In the genomic region with DNA sequence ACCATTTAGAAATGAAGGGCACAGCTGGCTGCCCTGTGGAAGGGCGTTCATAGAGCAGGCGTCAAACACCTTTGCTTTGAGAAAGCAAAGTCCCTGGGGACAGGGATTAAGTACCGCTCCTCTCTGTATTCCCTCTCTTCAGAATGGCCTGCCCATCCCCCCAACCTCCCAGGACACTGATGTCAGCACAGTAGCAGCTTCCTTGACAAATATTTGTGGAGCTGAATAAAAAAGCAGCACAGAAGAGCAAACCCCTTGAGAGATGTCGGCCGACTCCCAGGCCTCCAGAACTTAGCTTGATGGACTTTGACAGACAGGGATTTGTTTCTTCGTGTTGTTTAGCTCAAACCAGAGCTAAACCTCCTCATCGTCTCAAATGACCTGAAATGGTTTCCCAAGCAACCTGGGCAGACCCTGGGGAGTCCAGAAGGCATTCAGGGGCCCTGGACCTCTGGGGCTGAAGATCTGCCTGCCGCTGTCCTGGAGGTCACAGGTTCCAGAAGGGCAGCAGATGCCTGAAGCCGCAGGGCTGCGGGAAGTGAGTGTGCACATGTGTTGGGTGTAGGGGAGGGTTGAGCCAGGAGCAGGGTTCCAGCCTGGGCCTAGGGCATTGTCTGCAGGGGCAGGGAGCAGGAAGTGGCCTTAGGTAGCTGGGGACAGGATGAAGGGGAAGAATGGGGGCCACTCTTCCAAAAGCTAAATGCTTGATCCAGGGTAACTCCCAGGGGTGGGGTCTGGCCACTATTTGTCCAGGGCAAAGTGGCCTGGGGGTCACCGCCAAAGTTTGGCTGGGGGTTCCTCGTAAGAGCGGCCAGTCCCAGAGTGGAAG, we compare ENCODE assay signal across 19 cellular contexts. TPM values are rescaled to one million over a fixed set of nuclear protein-coding genes. Genes with fewer than 3 reads are reported as not detected.
DNase-seq lines count a peak whose midpoint lies in the region; ATAC-seq, FAIRE-seq and TF ChIP-seq lines count a peak whose summit lies in the region.
"Had no signal": no experiment of that assay in that cellular context is flagged by ENCODE, and none has a peak within 500 bp of the region (broad histone marks: within the 10 kb centered on the region; RNA-seq: fewer than 3 reads in every experiment).

No MANE protein-coding gene starts in this region.

- no peaks in the 10 kb centered on the region for H3K9me2 ChIP-seq in hepatocyte (replicated peaks; ENCODE audit: insufficient read depth)

- no peak overlapping the region for H3K4me2 ChIP-seq in hepatocyte

- H3K36me3 ChIP-seq in hepatocyte (replicated peaks; ENCODE audit: insufficient read depth, low read depth) (peaks cover 4% of the 10 kb centered on the region), pancreas (no peaks in the 10 kb centered on the region)
- H3K36me3 ChIP-seq: sigmoid colon, suprapubic skin had no signal

- H3K4me1 ChIP-seq in hepatocyte (ENCODE audit: insufficient read depth): peaks cover 5% of the 10 kb centered on the region
- H3K4me1 ChIP-seq in pancreas: no peaks in the 10 kb centered on the region
- H3K4me1 ChIP-seq: sigmoid colon, suprapubic skin had no signal

- peak; percentile 6 for DNase-seq in AG20443 (ENCODE audit: low spot score)
- peak; percentile 87 for DNase-seq in DMS53 treated with DMSO at 0.1 percent for 48 hours (lab: John Stamatoyannopoulos, UW; ENCODE audit: unreplicated experiment)
- peak; percentile 31 for DNase-seq in NCI-H510A (lab: John Stamatoyannopoulos, UW)
- peak; percentile 57 for DNase-seq in hepatocyte (ENCODE audit: low spot score)
- DNase-seq in GM12891 (ENCODE audit: insufficient read length, low spot score): no peak
- DNase-seq in effector CD4-positive, alpha-beta T cell: no peak
- no peak for DNase-seq in pancreas
- no peak for DNase-seq in H4 (ENCODE audit: low spot score)
- DNase-seq: aorta, DND-41, NCI-H1092 treated with DMSO at 0.1 percent for 48 hours, SHP77 treated with DMSO at 0.1 percent for 48 hours, sigmoid colon, T-helper 2 cell had no signal

- H2AFZ ChIP-seq in hepatocyte: no peak overlapping the region

- intact Hi-C loops in pancreas (cut with DNase I): no loop called here

- ATAC-seq in pancreas: no peak
- ATAC-seq: activated CD4-positive, CD25-positive, alpha-beta regulatory T cell treated with anti-CD3 and anti-CD28 coated beads, Interleukin-2, amount 50 U/mL, for 24 hours; HCT116; K562 had no signal

- no peak for TF ChIP-seq CTCF in hepatocyte (IDR thresholded peaks at IDR 0.05; ENCODE audit: poor library complexity)
- TF ChIP-seq CTCF in pancreas (IDR thresholded peaks at IDR 0.05): no peak

- H3K79me2 ChIP-seq in hepatocyte: no peaks in the 10 kb centered on the region

- no peaks in the 10 kb centered on the region for H4K20me1 ChIP-seq in hepatocyte (ENCODE audit: insufficient read depth, poor library complexity, severe bottlenecking)

- TF ChIP-seq POLR2A in GM12891 (IDR thresholded peaks at IDR 0.05; ENCODE audit: low read depth, low read length): no peak

- FAIRE-seq in GM12891 (lab: Jason Lieb, UNC): no peak
- no peak for FAIRE-seq in pancreas (lab: Jason Lieb, UNC)
- FAIRE-seq: islet of Langerhans, K562 had no signal

- H3K4me3 ChIP-seq in hepatocyte (no peak overlapping the region), pancreas (no peak overlapping the region)
- H3K4me3 ChIP-seq: K562, sigmoid colon, suprapubic skin had no signal

- H3K9me3 ChIP-seq in hepatocyte (ENCODE audit: low read depth): no peaks in the 10 kb centered on the region
- H3K9me3 ChIP-seq in pancreas: no peaks in the 10 kb centered on the region
- H3K9me3 ChIP-seq: sigmoid colon, suprapubic skin had no signal

- 46% methylated on average over 13 of the region's 13 CpGs for WGBS in hepatocyte (ENCODE audit: low lambda C conversion rate, missing lambda C conversion rate)
- WGBS in pancreas, 2 donors: 81 to 82% methylated on average over 13 of the region's 13 CpGs

- no peak overlapping the region for H3K27ac ChIP-seq in hepatocyte
- no peak overlapping the region for H3K27ac ChIP-seq in pancreas
- H3K27ac ChIP-seq: sigmoid colon, suprapubic skin had no signal

- H3K27me3 ChIP-seq in hepatocyte: no peaks in the 10 kb centered on the region
- H3K27me3 ChIP-seq in pancreas: no peaks in the 10 kb centered on the region
- H3K27me3 ChIP-seq: sigmoid colon, suprapubic skin had no signal

TF ChIP-seq in GM12891, 5 proteins besides CTCF, POLR2A, EP300 and RAD21:
- TF ChIP-seq POU2F2 (IDR thresholded peaks at IDR 0.05; ENCODE audit: low read depth, low read length): no peak
- TF ChIP-seq SPI1 (IDR thresholded peaks at IDR 0.05; ENCODE audit: low read depth, low read length): no peak
- TF ChIP-seq PAX5 (IDR thresholded peaks at IDR 0.05; ENCODE audit: insufficient read depth, low read length, severe bottlenecking): no peak
- TF ChIP-seq POLR2AphosphoS5 (IDR thresholded peaks at IDR 0.05; ENCODE audit: low read depth, low read length): no peak
- no peak for TF ChIP-seq TAF1 (IDR thresholded peaks at IDR 0.05; ENCODE audit: low read depth, low read length)

RNA-seq across cellular contexts. Expression of a gene that starts 42.3 kb away (rescaled TPM):
- total RNA-seq in hepatocyte (4.1 and 5.9 TPM in 2 replicates), pancreas (1 to 10 TPM; 3.0 to 5.8 (median 5.1) TPM)
- polyA plus RNA-seq in hepatocyte (23.0 and 26.3 TPM in 2 replicates), pancreas (1 to 10 TPM in 1 of 2 donors, under 1 TPM in 1; 0.45 to 1.1 TPM)
- 0.04 TPM for polyA plus RNA-seq in GM12891 (2012; ENCODE audit: low read depth, missing spikeins)
- 0.16 and 0.21 TPM in 2 replicates for total RNA-seq in H4 (2014; rRNA removed; shearing (Covaris generic))

Comparison
In these comparisons a context has a peak if more than half of its experiments do, and no peak if none do; other contexts are left out.
1. DNase-seq: peak in AG20443 (single experiment), DMS53 treated with DMSO at 0.1 percent for 48 hours (single experiment), NCI-H510A (single experiment) and hepatocyte (single experiment); none in GM12891 (single experiment), effector CD4-positive, alpha-beta T cell (single experiment), pancreas (0 of 6) and H4 (single experiment).